ENCODE assay signal across 26 cellular contexts in genomic region chr1:89697397-89697796, GRCh38.
DNase-seq lines count a peak whose midpoint lies in the region; ATAC-seq, FAIRE-seq and TF ChIP-seq lines count a peak whose summit lies in the region.
"Had no signal": no experiment of that assay in that cellular context is flagged by ENCODE, and none has a peak within 500 bp of the region (broad histone marks: within the 10 kb centered on the region; RNA-seq: fewer than 3 reads in every experiment).

No MANE protein-coding gene starts in this region.

- H3K27ac Mint-ChIP-seq in activated CD4-positive, alpha-beta T cell treated with anti-CD3 and anti-CD28 coated beads for 36 hours = peak overlapping the region; percentile 58
- H3K27ac Mint-ChIP-seq in CD8-positive, alpha-beta memory T cell = peak overlapping the region in 7 of 8 donors; percentile 64 to 98 (median 85)
- H3K27ac Mint-ChIP-seq in activated naive CD8-positive, alpha-beta T cell = peak overlapping the region; percentile 94
- peak overlapping the region; percentile 73 to 94 (median 84) for H3K27ac Mint-ChIP-seq in naive thymus-derived CD4-positive, alpha-beta T cell
- H3K27ac Mint-ChIP-seq: H9 had no signal

- peaks cover 85% of the 10 kb centered on the region for H3K4me1 ChIP-seq in CD8-positive, alpha-beta memory T cell (ENCODE audit: insufficient read depth, low read length)
- H3K4me1 ChIP-seq in naive thymus-derived CD4-positive, alpha-beta T cell (ENCODE audit: control insufficient read depth in 2 of 2, insufficient read depth in 2 of 2, low read length in 2 of 2) = peaks cover 53 to 78% of the 10 kb centered on the region in 2 donors
- peaks cover 0 to 2% of the 10 kb centered on the region in 2 donors for H3K4me1 ChIP-seq in kidney (ENCODE audit: control insufficient read depth in 1 of 2, insufficient read depth in 1 of 2, low read depth in 1 of 2, low read length in 2 of 2)
- H3K4me1 ChIP-seq in mammary epithelial cell (ENCODE audit: insufficient read depth, low read length) = no peaks in the 10 kb centered on the region

- no peak overlapping the region for H3K9ac ChIP-seq in kidney (ENCODE audit: low read length in 2 of 2)
- no peak overlapping the region for H3K9ac ChIP-seq in mammary epithelial cell (ENCODE audit: insufficient read depth, low read length)

- H3K27me3 ChIP-seq in CD8-positive, alpha-beta memory T cell (ENCODE audit: insufficient read depth, low read length, poor library complexity, severe bottlenecking) = no peaks in the 10 kb centered on the region
- H3K27me3 ChIP-seq in naive thymus-derived CD4-positive, alpha-beta T cell (ENCODE audit: control insufficient read depth in 2 of 2, insufficient read depth in 2 of 2, low read length in 2 of 2) = no peaks in the 10 kb centered on the region
- H3K27me3 ChIP-seq in mammary epithelial cell (ENCODE audit: insufficient read depth, low read length) = no peaks in the 10 kb centered on the region
- H3K27me3 ChIP-seq: gastroesophageal sphincter, right atrium auricular region, SJSA1, tibial artery had no signal

- H3K79me2 ChIP-seq in mammary epithelial cell (ENCODE audit: insufficient read depth, low read length) = no peaks in the 10 kb centered on the region

- WGBS in mammary epithelial cell (ENCODE audit: low coverage, missing lambda C conversion rate) = 5% methylated on average over 1 of the region's 1 CpG

- TF ChIP-seq CTCF in kidney (IDR thresholded peaks at IDR 0.05; ENCODE audit: borderline replicate concordance, extremely low read depth, insufficient read depth) = no peak
- TF ChIP-seq CTCF in mammary epithelial cell (conservative IDR thresholded peaks at IDR 0.05 in 1 of 2, IDR thresholded peaks at IDR 0.05 in 1 of 2; ENCODE audit: extremely low read depth in 1 of 2, insufficient read depth in 1 of 2, low read depth in 1 of 2, low read length in 2 of 2) = no peak

- no peaks in the 10 kb centered on the region for H3K9me3 Mint-ChIP-seq in activated CD4-positive, alpha-beta T cell treated with anti-CD3 and anti-CD28 coated beads for 36 hours (ENCODE audit: low read depth)
- no peaks in the 10 kb centered on the region for H3K9me3 Mint-ChIP-seq in CD8-positive, alpha-beta memory T cell
- H3K9me3 Mint-ChIP-seq in activated naive CD8-positive, alpha-beta T cell (ENCODE audit: low read depth) = no peaks in the 10 kb centered on the region
- H3K9me3 Mint-ChIP-seq in naive thymus-derived CD4-positive, alpha-beta T cell = no peaks in the 10 kb centered on the region
- H3K9me3 Mint-ChIP-seq: CD14-positive monocyte; H9; stimulated activated memory B cell treated with anti-CD40 and anti-IgM and Interleukin-4, amounts not matched to agents 10 μg/mL and 1 μg/mL and 100 μg/mL, for 72 hours had no signal

- no peaks in the 10 kb centered on the region for H3K27me3 Mint-ChIP-seq in activated CD4-positive, alpha-beta T cell treated with anti-CD3 and anti-CD28 coated beads for 36 hours
- H3K27me3 Mint-ChIP-seq in CD8-positive, alpha-beta memory T cell = no peaks in the 10 kb centered on the region
- H3K27me3 Mint-ChIP-seq in activated naive CD8-positive, alpha-beta T cell = no peaks in the 10 kb centered on the region
- H3K27me3 Mint-ChIP-seq in naive thymus-derived CD4-positive, alpha-beta T cell = no peaks in the 10 kb centered on the region
- H3K27me3 Mint-ChIP-seq: brain; stimulated activated memory B cell treated with anti-CD40 and anti-IgM and Interleukin-4, amounts not matched to agents 10 μg/mL and 1 μg/mL and 100 μg/mL, for 72 hours had no signal

- H3K9me3 ChIP-seq in CD8-positive, alpha-beta memory T cell (ENCODE audit: low read length) = no peaks in the 10 kb centered on the region
- H3K9me3 ChIP-seq in naive thymus-derived CD4-positive, alpha-beta T cell (ENCODE audit: control insufficient read depth in 2 of 3, low read length in 3 of 3) = no peaks in the 10 kb centered on the region
- H3K9me3 ChIP-seq in kidney (ENCODE audit: control insufficient read depth in 1 of 2, low read length in 2 of 2) (no peaks in the 10 kb centered on the region), mammary epithelial cell (replicated peaks; ENCODE audit: insufficient read depth, low read length) (no peaks in the 10 kb centered on the region)
- H3K9me3 ChIP-seq: gastroesophageal sphincter, right atrium auricular region, SJSA1, tibial artery had no signal

- intact Hi-C loops in activated CD4-positive, alpha-beta T cell treated with anti-CD3 and anti-CD28 coated beads for 36 hours (cut with DNase I, micrococcal nuclease) = no loop called here
- intact Hi-C loops in naive thymus-derived CD4-positive, alpha-beta T cell (cut with micrococcal nuclease) = loop anchor here in 1 of 2 donors (5.0 kb wide), 1 partner anchor 40 kb away; no protein-coding TSS in a partner anchor
- intact Hi-C loops in kidney (cut with DNase I) = no loop called here
- intact Hi-C loops in mammary epithelial cell (cut with micrococcal nuclease) = no loop called here

- H4K20me1 ChIP-seq in mammary epithelial cell (ENCODE audit: insufficient read depth, low read length) = no peaks in the 10 kb centered on the region

- BruUV-seq in mammary epithelial cell (replicated peaks; lab: Mats Ljungman, UMichigan) = no TSS peak

- dilution Hi-C loops in mammary epithelial cell (cut with HindIII; ENCODE audit: low sequenced_read_pairs) = no loop called here

- POLR2A ChIA-PET in activated CD4-positive, alpha-beta T cell treated with anti-CD3 and anti-CD28 coated beads for 36 hours (lab: Charles Lee) = no interaction called here
- POLR2A ChIA-PET in CD8-positive, alpha-beta memory T cell (lab: Charles Lee) = interaction anchor here (0.9 to 1.8 kb wide), 3 partner anchors 22 to 64 kb away, joined by 3 to 5 read pairs (median 4); partner anchors contain the start of gene LRRC8C
- POLR2A ChIA-PET in naive thymus-derived CD4-positive, alpha-beta T cell (lab: Charles Lee) = no interaction called here

- peaks cover 78% of the 10 kb centered on the region for H3K36me3 Mint-ChIP-seq in activated CD4-positive, alpha-beta T cell treated with anti-CD3 and anti-CD28 coated beads for 36 hours (ENCODE audit: low read depth)
- H3K36me3 Mint-ChIP-seq in CD8-positive, alpha-beta memory T cell = peaks cover 13 to 51% (median 25%) of the 10 kb centered on the region in 3 donors
- peaks cover 41% of the 10 kb centered on the region for H3K36me3 Mint-ChIP-seq in activated naive CD8-positive, alpha-beta T cell
- peaks cover 5 to 50% (median 28%) of the 10 kb centered on the region in 5 donors for H3K36me3 Mint-ChIP-seq in naive thymus-derived CD4-positive, alpha-beta T cell
- H3K36me3 Mint-ChIP-seq: brain had no signal

- H3K27ac ChIP-seq in CD8-positive, alpha-beta memory T cell (ENCODE audit: low read depth, low read length) = no peak overlapping the region
- peak overlapping the region; percentile 34 for H3K27ac ChIP-seq in naive thymus-derived CD4-positive, alpha-beta T cell (ENCODE audit: low read depth, low read length)
- no peak overlapping the region for H3K27ac ChIP-seq in kidney (ENCODE audit: low read depth in 2 of 2, low read length in 2 of 2)
- H3K27ac ChIP-seq in mammary epithelial cell (ENCODE audit: insufficient read depth, low read depth, low read length) = no peak overlapping the region
- H3K27ac ChIP-seq: epithelial cell of prostate, gastroesophageal sphincter, right atrium auricular region, SJSA1, tibial artery had no signal

- no peak for FAIRE-seq in kidney (lab: Jason Lieb, UNC)
- FAIRE-seq: A204.1 had no signal

- no peak overlapping the region for H3K4me3 Mint-ChIP-seq in activated CD4-positive, alpha-beta T cell treated with anti-CD3 and anti-CD28 coated beads for 36 hours
- peak overlapping the region in 3 of 7 donors; percentile 34 to 82 (median 77) for H3K4me3 Mint-ChIP-seq in CD8-positive, alpha-beta memory T cell
- no peak overlapping the region for H3K4me3 Mint-ChIP-seq in activated naive CD8-positive, alpha-beta T cell
- H3K4me3 Mint-ChIP-seq in naive thymus-derived CD4-positive, alpha-beta T cell = peak overlapping the region in 6 of 10 donors; percentile 10 to 82 (median 75)
- H3K4me3 Mint-ChIP-seq: brain; CD14-positive monocyte; H9; stimulated activated memory B cell treated with anti-CD40 and anti-IgM and Interleukin-4, amounts not matched to agents 10 μg/mL and 1 μg/mL and 100 μg/mL, for 72 hours had no signal

- no peak overlapping the region for H3K4me2 ChIP-seq in mammary epithelial cell (ENCODE audit: insufficient read depth, low read depth, low read length)

- peaks cover 97% of the 10 kb centered on the region for H3K4me1 Mint-ChIP-seq in activated CD4-positive, alpha-beta T cell treated with anti-CD3 and anti-CD28 coated beads for 36 hours
- H3K4me1 Mint-ChIP-seq in CD8-positive, alpha-beta memory T cell = peaks cover 85 to 97% (median 95%) of the 10 kb centered on the region in 3 donors
- peaks cover 96% of the 10 kb centered on the region for H3K4me1 Mint-ChIP-seq in activated naive CD8-positive, alpha-beta T cell (ENCODE audit: low read depth)
- H3K4me1 Mint-ChIP-seq in naive thymus-derived CD4-positive, alpha-beta T cell = peaks cover 52 to 97% (median 90%) of the 10 kb centered on the region in 7 donors

- no peak overlapping the region for H2AFZ ChIP-seq in mammary epithelial cell (ENCODE audit: low read depth, low read length)

- CTCF ChIA-PET in activated CD4-positive, alpha-beta T cell treated with anti-CD3 and anti-CD28 coated beads for 36 hours (lab: Charles Lee) = interaction anchor here (0.7 to 2.0 kb wide), 5 partner anchors 10 to 72 kb away, joined by 3 to 13 read pairs (median 4); no protein-coding TSS in a partner anchor
- CTCF ChIA-PET in CD8-positive, alpha-beta memory T cell (lab: Charles Lee) = interaction anchor here (0.7 to 2.7 kb wide), 3 partner anchors 13 to 66 kb away, joined by 3 to 16 read pairs (median 4); no protein-coding TSS in a partner anchor
- CTCF ChIA-PET in naive thymus-derived CD4-positive, alpha-beta T cell (lab: Charles Lee) = interaction anchor here (0.8 kb wide), 1 partner anchor 64 kb away, joined by 5 read pairs; no protein-coding TSS in a partner anchor
- CTCF ChIA-PET in mammary epithelial cell (lab: Charles Lee; ENCODE audit: low non-redundant PET) = no interaction called here

- DNase-seq in activated CD4-positive, alpha-beta T cell treated with anti-CD3 and anti-CD28 coated beads for 36 hours = no peak
- no peak for DNase-seq in activated CD4-positive, alpha-beta T cell treated with anti-CD3 and anti-CD28 coated beads, Interleukin-2, amount 50 U/mL, for 4 hours
- DNase-seq in CD8-positive, alpha-beta memory T cell = no peak
- no peak for DNase-seq in naive thymus-derived CD4-positive, alpha-beta T cell
- DNase-seq in kidney = no peak
- no peak for DNase-seq in mammary epithelial cell
- DNase-seq: activated effector memory CD4-positive, alpha-beta T cell treated with anti-CD3 and anti-CD28 coated beads, Interleukin-2, amount 50 U/mL, for 16 hours; cortex of kidney; H9; left cardiac atrium; NCI-H1436 treated with DMSO at 0.1 percent for 48 hours; NCI-H2171 treated with DMSO at 0.1 percent for 48 hours; NCI-H82; nucleus accumbens; PC-3; tibial artery had no signal

- in situ Hi-C loops in mammary epithelial cell (cut with MboI; ENCODE audit: low sequenced_read_pairs in 2 of 2) = no loop called here

- H3K36me3 ChIP-seq in CD8-positive, alpha-beta memory T cell (ENCODE audit: insufficient read depth, low read length) = peaks cover 3% of the 10 kb centered on the region
- H3K36me3 ChIP-seq in naive thymus-derived CD4-positive, alpha-beta T cell (ENCODE audit: control insufficient read depth in 2 of 3, insufficient read depth in 3 of 3, low read length in 3 of 3) = peaks cover 0 to 7% (median 0%) of the 10 kb centered on the region in 3 experiments
- H3K36me3 ChIP-seq in kidney (ENCODE audit: control insufficient read depth in 1 of 2, insufficient read depth in 2 of 2, low read length in 2 of 2) (no peaks in the 10 kb centered on the region), mammary epithelial cell (ENCODE audit: insufficient read depth, low read length) (peaks cover 2% of the 10 kb centered on the region)
- H3K36me3 ChIP-seq: gastroesophageal sphincter, right atrium auricular region, tibial artery had no signal

- no peak overlapping the region for H3K4me3 ChIP-seq in CD8-positive, alpha-beta memory T cell (ENCODE audit: low read length)
- H3K4me3 ChIP-seq in naive thymus-derived CD4-positive, alpha-beta T cell (ENCODE audit: low read length) = no peak overlapping the region
- no peak overlapping the region for H3K4me3 ChIP-seq in kidney (ENCODE audit: low read length in 2 of 2)
- H3K4me3 ChIP-seq in mammary epithelial cell (replicated peaks in 1 of 3; ENCODE audit: insufficient read depth in 1 of 3, low read depth in 2 of 3, low read length in 3 of 3) = no peak overlapping the region
- H3K4me3 ChIP-seq: gastroesophageal sphincter, right atrium auricular region, SJSA1, tibial artery had no signal

- ATAC-seq in activated CD4-positive, alpha-beta T cell treated with anti-CD3 and anti-CD28 coated beads for 36 hours = no peak
- no peak for ATAC-seq in naive thymus-derived CD4-positive, alpha-beta T cell
- ATAC-seq in GM19023 (IDR thresholded peaks at IDR 0.05; ENCODE audit: unreplicated experiment) = no peak
- ATAC-seq: gastroesophageal sphincter; left cardiac atrium; PC-3; stimulated activated memory B cell treated with anti-CD40 and anti-IgM and Interleukin-4, amounts not matched to agents 10 μg/mL and 1 μg/mL and 100 μg/mL, for 72 hours had no signal

Comparison
In these comparisons a context has a peak if more than half of its experiments do, and no peak if none do; other contexts are left out.
1. H3K4me3 Mint-ChIP-seq: peak in naive thymus-derived CD4-positive, alpha-beta T cell (6 of 10); none in activated CD4-positive, alpha-beta T cell treated with anti-CD3 and anti-CD28 coated beads for 36 hours (single experiment) and activated naive CD8-positive, alpha-beta T cell (single experiment).
2. Peak in every context shown above with its lines, with median percentiles within 50 percentile points of each other: H3K27ac Mint-ChIP-seq.